Comparison of ENCODE assay signal across 8 cellular contexts in the genomic region with DNA sequence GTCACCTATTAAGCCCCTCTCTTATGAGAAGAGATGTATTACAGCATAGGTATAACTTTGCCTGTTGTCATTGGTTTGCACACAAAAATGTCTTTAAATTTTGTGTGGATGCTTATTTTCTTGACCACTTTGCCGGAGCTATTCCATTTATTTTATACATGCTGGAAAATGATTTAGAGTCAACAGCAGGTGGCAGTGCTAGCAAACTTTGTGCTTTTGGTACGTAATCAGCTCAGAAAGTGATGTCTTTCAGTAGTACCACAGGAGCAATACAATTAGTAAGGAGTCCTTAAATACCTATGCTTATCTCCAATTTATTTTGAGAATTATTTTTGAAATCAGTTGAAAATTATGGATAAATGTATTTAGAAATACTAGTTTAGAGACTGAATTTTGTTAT. TPM values are rescaled to one million over a fixed set of nuclear protein-coding genes. Genes with fewer than 3 reads are reported as not detected.
DNase-seq lines count a peak whose midpoint lies in the region; TF ChIP-seq lines count a peak whose summit lies in the region.

No MANE protein-coding gene starts in this region.

- DNase-seq in AG08396 (ENCODE audit: low spot score) (peak; percentile 26), GM13977 (ENCODE audit: low spot score) (peak; percentile 12), NAMALWA (ENCODE audit: low spot score) (peak; percentile 58), SK-N-SH (peak; percentile 32), glomerular endothelial cell (ENCODE audit: extremely low read depth, low read depth, low spot score) (peak; percentile 18), transverse colon (peak; percentile 20), immature natural killer cell (no peak)
- no peak for DNase-seq in activated effector memory CD4-positive, alpha-beta T cell treated with Interleukin-2 at 50 U/mL for 16 hours

- peak; percentile 82 for TF ChIP-seq RAD21 in SK-N-SH (IDR thresholded peaks at IDR 0.05; ENCODE audit: low read length)

- no peak overlapping the region for H3K27ac Mint-ChIP-seq in immature natural killer cell

- H3K27me3 ChIP-seq in SK-N-SH (ENCODE audit: insufficient read depth) (no peaks in the 10 kb centered on the region), transverse colon (no peaks in the 10 kb centered on the region)

- no peaks in the 10 kb centered on the region for H3K4me1 Mint-ChIP-seq in immature natural killer cell

- WGBS in SK-N-SH (ENCODE audit: low lambda C conversion rate), result 44% methylated on average over 2 of the region's 2 CpGs
- WGBS in transverse colon (ENCODE audit: low coverage in 1 of 2), 2 donors, result 0 to 31% methylated on average over 1 to 2 of the region's 2 CpGs

- in situ Hi-C loops in GM13977 (cut with MboI; ENCODE audit: low pct_unique_long_range_greater_than_20kb, low sequenced_read_pairs, unreplicated experiment), result loop anchor here (25.0 kb wide), 1 partner anchor 580 kb away; no protein-coding TSS in a partner anchor
- in situ Hi-C loops in transverse colon (cut with MboI; ENCODE audit: low pct_ligation_motif_present in 1 of 4, low pct_unique_long_range_greater_than_20kb in 1 of 4, low sequenced_read_pairs in 3 of 4), result loop anchor here in 1 of 4 donors (25.0 kb wide), 1 partner anchor 605 kb away; no protein-coding TSS in a partner anchor

- POLR2A ChIA-PET in SK-N-SH (lab: Yijun Ruan, JAX), result no interaction called here

- H3K27ac ChIP-seq in SK-N-SH (ENCODE audit: low read depth in 2 of 2, low read length in 1 of 2) (no peak overlapping the region), transverse colon (no peak overlapping the region)

- H3K4me1 ChIP-seq in SK-N-SH (ENCODE audit: control insufficient read depth in 1 of 2, insufficient read depth in 2 of 2, low read depth in 1 of 2, low read length in 1 of 2) (no peaks in the 10 kb centered on the region; a peak in 1 of 4 replicates), transverse colon (no peaks in the 10 kb centered on the region)

- H3K4me2 ChIP-seq in SK-N-SH, result no peak overlapping the region

- H3K9me3 ChIP-seq in SK-N-SH (no peaks in the 10 kb centered on the region), transverse colon (no peaks in the 10 kb centered on the region)

- H4K20me1 ChIP-seq in SK-N-SH (ENCODE audit: insufficient read depth), result no peaks in the 10 kb centered on the region

- intact Hi-C loops in transverse colon (cut with DNase I; ENCODE audit: low total_unique reads), result no loop called here

- no peak overlapping the region for H2AFZ ChIP-seq in SK-N-SH (ENCODE audit: low read depth)

- no peaks in the 10 kb centered on the region for H3F3A ChIP-seq in SK-N-SH (replicated peaks; ENCODE audit: insufficient read depth)

- H3K27me3 Mint-ChIP-seq in immature natural killer cell (ENCODE audit: low read depth in 3 of 3), result peaks cover 0 to 3% (median 0%) of the 10 kb centered on the region in 3 donors

- H3K4me3 ChIP-seq in SK-N-SH (ENCODE audit: low read depth in 2 of 2, low read length in 1 of 2), result no peak overlapping the region; a peak in 1 of 4 replicates
- no peak overlapping the region for H3K4me3 ChIP-seq in transverse colon

- TF ChIP-seq CTCF in GM13977 (IDR thresholded peaks at IDR 0.05; ENCODE audit: extremely low read depth, insufficient read depth, missing control alignments) (peak; percentile 50), SK-N-SH (IDR thresholded peaks at IDR 0.05) (peak; percentile 72), transverse colon (IDR thresholded peaks at IDR 0.05) (peak; percentile 39 to 45 (median 41))

- H3K36me3 ChIP-seq in SK-N-SH (replicated peaks in 1 of 2; ENCODE audit: control insufficient read depth in 1 of 2, insufficient read depth in 2 of 2, low read length in 1 of 2) (no peaks in the 10 kb centered on the region), transverse colon (no peaks in the 10 kb centered on the region)

- no peak overlapping the region for H3K4me3 Mint-ChIP-seq in immature natural killer cell

- H3K9me2 ChIP-seq in SK-N-SH, result 0 out of 2 replicates have a peak, but pooled peaks cover 4% of the 10 kb centered on the region

- no peaks in the 10 kb centered on the region for H3K36me3 Mint-ChIP-seq in immature natural killer cell

- no peak overlapping the region for H3K9ac ChIP-seq in SK-N-SH

- no peaks in the 10 kb centered on the region for H3K79me2 ChIP-seq in SK-N-SH (ENCODE audit: insufficient read depth)

- TF ChIP-seq POLR2A in transverse colon (IDR thresholded peaks at IDR 0.05), result no peak

- TF ChIP-seq EP300 in SK-N-SH (IDR thresholded peaks at IDR 0.05; ENCODE audit: borderline replicate concordance in 1 of 2, low read depth in 1 of 2, low read length in 1 of 2), result no peak
- no peak for TF ChIP-seq EP300 in transverse colon (IDR thresholded peaks at IDR 0.05; ENCODE audit: low read depth)

- H3K9me3 Mint-ChIP-seq in immature natural killer cell, result no peaks in the 10 kb centered on the region

- CTCF ChIA-PET in SK-N-SH (lab: Yijun Ruan, JAX), result interaction anchor here (0.6 to 2.2 kb wide), 14 partner anchors 8 to 1824 kb away, joined by 3 to 9 read pairs (median 3); no protein-coding TSS in a partner anchor

TF ChIP-seq in SK-N-SH, 30 proteins besides CTCF, POLR2A, EP300 and RAD21:
- TF ChIP-seq EZH2phosphoT487 (IDR thresholded peaks at IDR 0.05; ENCODE audit: borderline replicate concordance, low read depth), result no peak
- TF ChIP-seq, protein P1, sequence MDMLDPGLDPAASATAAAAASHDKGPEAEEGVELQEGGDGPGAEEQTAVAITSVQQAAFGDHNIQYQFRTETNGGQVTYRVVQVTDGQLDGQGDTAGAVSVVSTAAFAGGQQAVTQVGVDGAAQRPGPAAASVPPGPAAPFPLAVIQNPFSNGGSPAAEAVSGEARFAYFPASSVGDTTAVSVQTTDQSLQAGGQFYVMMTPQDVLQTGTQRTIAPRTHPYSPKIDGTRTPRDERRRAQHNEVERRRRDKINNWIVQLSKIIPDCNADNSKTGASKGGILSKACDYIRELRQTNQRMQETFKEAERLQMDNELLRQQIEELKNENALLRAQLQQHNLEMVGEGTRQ (IDR thresholded peaks at IDR 0.05; ENCODE audit: borderline replicate concordance, low read depth, low read length), result no peak
- TF ChIP-seq SMC3 (IDR thresholded peaks at IDR 0.05; ENCODE audit: low read depth, low read length), result peak; percentile 52

RNA-seq across cellular contexts. Expression of a gene that starts 19.8 kb away (rescaled TPM):
- polyA plus RNA-seq in SK-N-SH (2012; rRNA removed), result 4.9 and 8.1 TPM in 2 replicates
- polyA plus RNA-seq in SK-N-SH (2012; cell fraction: cytosol; rRNA removed), result 6.6 and 8.0 TPM in 2 replicates
- polyA plus RNA-seq in SK-N-SH (2012; cell fraction: nucleus; rRNA removed), result 4.8 and 15.4 TPM in 2 replicates
- total RNA-seq in glomerular endothelial cell, result 3.0 and 5.9 TPM in 2 replicates
- total RNA-seq in transverse colon, result 10 to 100 TPM in 3 of 4 donors, 1 to 10 TPM in 1; 6.2 to 24.6 (median 17.2) TPM
- polyA plus RNA-seq in immature natural killer cell, result under 1 TPM in 2 of 3 donors, not detected in 1; 0.17 to 0.54 TPM

Comparison
In these comparisons a context has a peak if more than half of its experiments do, and no peak if none do; other contexts are left out.
1. DNase-seq: peak in AG08396 (single experiment), GM13977 (single experiment), NAMALWA (single experiment), SK-N-SH (single experiment), glomerular endothelial cell (single experiment) and transverse colon (single experiment); none in immature natural killer cell (0 of 3) and activated effector memory CD4-positive, alpha-beta T cell treated with Interleukin-2 at 50 U/mL for 16 hours (single experiment).
2. Peak in every context shown above with its lines, with median percentiles within 50 percentile points of each other: CTCF ChIP-seq.